ENCODE assay signal across 13 cellular contexts in genomic region chr3:8972614-8973013, GRCh38. TPM values are rescaled to one million over a fixed set of nuclear protein-coding genes. Genes with fewer than 3 reads are reported as not detected.
DNase-seq lines count a peak whose midpoint lies in the region; ATAC-seq and TF ChIP-seq lines count a peak whose summit lies in the region.
"Had no signal": no experiment of that assay in that cellular context is flagged by ENCODE, and none has a peak within 500 bp of the region (broad histone marks: within the 10 kb centered on the region; RNA-seq: fewer than 3 reads in every experiment).

No MANE protein-coding gene starts in this region.

- no peak overlapping the region for H3K4me3 ChIP-seq in Karpas-422 (ENCODE audit: low read length)
- no peak overlapping the region for H3K4me3 ChIP-seq in astrocyte of the spinal cord (ENCODE audit: low read depth, low read length)
- no peak overlapping the region for H3K4me3 ChIP-seq in naive thymus-derived CD4-positive, alpha-beta T cell (ENCODE audit: low read length)
- H3K4me3 ChIP-seq in Peyer's patch: no peak overlapping the region
- H3K4me3 ChIP-seq: coronary artery, SK-N-MC had no signal

- no peak overlapping the region for H3K4me3 Mint-ChIP-seq in activated CD4-positive, alpha-beta T cell treated with anti-CD3 and anti-CD28 coated beads for 36 hours
- no peak overlapping the region for H3K4me3 Mint-ChIP-seq in naive thymus-derived CD4-positive, alpha-beta T cell

- no peak overlapping the region for H3K9ac ChIP-seq in Karpas-422 (ENCODE audit: low read length)

- H4K20me1 ChIP-seq in Karpas-422 (ENCODE audit: insufficient read depth, low read depth, low read length): no peaks in the 10 kb centered on the region

- H3K27ac ChIP-seq in Karpas-422 (ENCODE audit: low read length) (no peak overlapping the region), Peyer's patch (no peak overlapping the region)
- no peak overlapping the region for H3K27ac ChIP-seq in naive thymus-derived CD4-positive, alpha-beta T cell (ENCODE audit: low read depth, low read length)
- H3K27ac ChIP-seq: coronary artery, SK-N-MC had no signal

- no peaks in the 10 kb centered on the region for H3K9me3 Mint-ChIP-seq in activated CD4-positive, alpha-beta T cell treated with anti-CD3 and anti-CD28 coated beads for 36 hours (ENCODE audit: low read depth)
- no peaks in the 10 kb centered on the region for H3K9me3 Mint-ChIP-seq in naive thymus-derived CD4-positive, alpha-beta T cell
- H3K9me3 Mint-ChIP-seq: IgD-negative memory B cell had no signal

- no peak for TF ChIP-seq POLR2A in Peyer's patch (IDR thresholded peaks at IDR 0.05)

- intact Hi-C loops in activated CD4-positive, alpha-beta T cell treated with anti-CD3 and anti-CD28 coated beads for 36 hours (cut with DNase I, micrococcal nuclease): no loop called here
- intact Hi-C loops in naive thymus-derived CD4-positive, alpha-beta T cell (cut with micrococcal nuclease): loop anchor here (2.0 to 5.0 kb wide), 3 partner anchors 275 to 1765 kb away; partner anchors contain the start of gene SRGAP3 (in 1 of the 2)

- H3K27me3 ChIP-seq in Karpas-422 (ENCODE audit: low read length) (no peaks in the 10 kb centered on the region), Peyer's patch (no peaks in the 10 kb centered on the region)
- H3K27me3 ChIP-seq in naive thymus-derived CD4-positive, alpha-beta T cell (ENCODE audit: control insufficient read depth in 2 of 2, insufficient read depth in 2 of 2, low read length in 2 of 2): no peaks in the 10 kb centered on the region

- H3K4me1 ChIP-seq in Karpas-422 (ENCODE audit: low read length) (peaks cover 19% of the 10 kb centered on the region), Peyer's patch (peaks cover 0 to 8% (median 0%) of the 10 kb centered on the region in 4 donors)
- H3K4me1 ChIP-seq in naive thymus-derived CD4-positive, alpha-beta T cell (ENCODE audit: control insufficient read depth in 2 of 2, insufficient read depth in 2 of 2, low read length in 2 of 2): no peaks in the 10 kb centered on the region

- H3K4me1 Mint-ChIP-seq in activated CD4-positive, alpha-beta T cell treated with anti-CD3 and anti-CD28 coated beads for 36 hours: peaks cover 2% of the 10 kb centered on the region
- H3K4me1 Mint-ChIP-seq in naive thymus-derived CD4-positive, alpha-beta T cell: peaks cover 0 to 5% (median 0%) of the 10 kb centered on the region in 7 donors

- no peaks in the 10 kb centered on the region for H3K9me3 ChIP-seq in Karpas-422 (ENCODE audit: low read length)
- no peaks in the 10 kb centered on the region for H3K9me3 ChIP-seq in naive thymus-derived CD4-positive, alpha-beta T cell (ENCODE audit: control insufficient read depth in 2 of 3, low read length in 3 of 3)
- no peaks in the 10 kb centered on the region for H3K9me3 ChIP-seq in Peyer's patch

- H3K4me2 ChIP-seq in Karpas-422 (ENCODE audit: low read depth, low read length, poor library complexity, severe bottlenecking): no peak overlapping the region

- CTCF ChIA-PET in activated CD4-positive, alpha-beta T cell treated with anti-CD3 and anti-CD28 coated beads for 36 hours (lab: Charles Lee): interaction anchor here (0.6 to 8.8 kb wide), 7 partner anchors 14 to 329 kb away, joined by 3 to 106 read pairs (median 4); no protein-coding TSS in a partner anchor
- CTCF ChIA-PET in naive thymus-derived CD4-positive, alpha-beta T cell (lab: Charles Lee): interaction anchor here (0.6 to 11.8 kb wide), 4 partner anchors 25 to 349 kb away, joined by 3 to 95 read pairs (median 4); no protein-coding TSS in a partner anchor

- no peaks in the 10 kb centered on the region for H3K36me3 Mint-ChIP-seq in activated CD4-positive, alpha-beta T cell treated with anti-CD3 and anti-CD28 coated beads for 36 hours (ENCODE audit: low read depth)
- no peaks in the 10 kb centered on the region for H3K36me3 Mint-ChIP-seq in naive thymus-derived CD4-positive, alpha-beta T cell
- H3K36me3 Mint-ChIP-seq: IgD-negative memory B cell had no signal

- H3K9me2 ChIP-seq in Karpas-422 (replicated peaks; ENCODE audit: insufficient read depth, low read length): no peaks in the 10 kb centered on the region

- DNase-seq in activated CD4-positive, alpha-beta T cell treated with anti-CD3 and anti-CD28 coated beads for 36 hours: no peak
- no peak for DNase-seq in activated CD4-positive, alpha-beta T cell treated with anti-CD3 and anti-CD28 coated beads, Interleukin-2, amount 50 U/mL, for 48 hours
- peak; percentile 67 for DNase-seq in Karpas-422
- peak; percentile 44 for DNase-seq in astrocyte of the spinal cord (ENCODE audit: low read depth, low spot score)
- DNase-seq in naive thymus-derived CD4-positive, alpha-beta T cell: no peak
- DNase-seq in stimulated activated CD4-positive, alpha-beta T cell treated with anti-CD3 and anti-CD28 coated beads, Interleukin-2, amount 100 ng/mL, for 24 hours: no peak
- no peak for DNase-seq in Peyer's patch
- DNase-seq: islet precursor cell, posterior cingulate gyrus had no signal

- peaks cover 4% of the 10 kb centered on the region for H3K27me3 Mint-ChIP-seq in activated CD4-positive, alpha-beta T cell treated with anti-CD3 and anti-CD28 coated beads for 36 hours
- H3K27me3 Mint-ChIP-seq in naive thymus-derived CD4-positive, alpha-beta T cell: peaks cover 5 to 23% (median 13%) of the 10 kb centered on the region in 5 donors

- POLR2A ChIA-PET in activated CD4-positive, alpha-beta T cell treated with anti-CD3 and anti-CD28 coated beads for 36 hours (lab: Charles Lee): interaction anchor here (0.6 kb wide), 1 partner anchor 182 kb away, joined by 7 read pairs; no protein-coding TSS in a partner anchor
- POLR2A ChIA-PET in naive thymus-derived CD4-positive, alpha-beta T cell (lab: Charles Lee): interaction anchor here (1.1 kb wide), 1 partner anchor 330 kb away, joined by 3 read pairs; no protein-coding TSS in a partner anchor

- no peaks in the 10 kb centered on the region for H3K36me3 ChIP-seq in Karpas-422 (ENCODE audit: insufficient read depth, low read length)
- H3K36me3 ChIP-seq in naive thymus-derived CD4-positive, alpha-beta T cell (ENCODE audit: control insufficient read depth in 2 of 3, insufficient read depth in 3 of 3, low read length in 3 of 3): no peaks in the 10 kb centered on the region
- H3K36me3 ChIP-seq in Peyer's patch: no peaks in the 10 kb centered on the region

- in situ Hi-C loops in astrocyte of the spinal cord (cut with HindIII; ENCODE audit: low sequenced_read_pairs): no loop called here

- TF ChIP-seq CTCF in astrocyte of the spinal cord (IDR thresholded peaks at IDR 0.05; ENCODE audit: low read depth, low read length) (no peak), Peyer's patch (IDR thresholded peaks at IDR 0.05) (no peak)

- no peak overlapping the region for H2AFZ ChIP-seq in Karpas-422 (ENCODE audit: low read length)

- H3K27ac Mint-ChIP-seq in activated CD4-positive, alpha-beta T cell treated with anti-CD3 and anti-CD28 coated beads for 36 hours: no peak overlapping the region
- peak overlapping the region in 1 of 9 donors; percentile 20 for H3K27ac Mint-ChIP-seq in naive thymus-derived CD4-positive, alpha-beta T cell

- peak; percentile 75 for ATAC-seq in activated CD4-positive, alpha-beta T cell treated with anti-CD3 and anti-CD28 coated beads for 36 hours
- ATAC-seq in naive thymus-derived CD4-positive, alpha-beta T cell: peak; percentile 38
- no peak for ATAC-seq in HG03135 (IDR thresholded peaks at IDR 0.05; ENCODE audit: unreplicated experiment)

- H3K79me2 ChIP-seq in Karpas-422 (ENCODE audit: low read length): no peaks in the 10 kb centered on the region

RNA-seq across cellular contexts. Expression of gene RAD18, which starts 9.3 kb away (rescaled TPM):
- total RNA-seq in activated CD4-positive, alpha-beta T cell treated with anti-CD3 and anti-CD28 coated beads for 36 hours: 10 to 100 TPM; 47.8 to 50.5 TPM
- total RNA-seq in Karpas-422 (2014; rRNA removed; shearing (Covaris generic); ENCODE audit: low replicate concordance): 23.9 and 48.2 TPM in 2 replicates
- 10 to 100 TPM in 4 of 5 experiments, 1 to 10 TPM in 1; 9.3 to 36.4 (median 18.2) TPM for total RNA-seq in naive thymus-derived CD4-positive, alpha-beta T cell
- polyA plus RNA-seq in naive thymus-derived CD4-positive, alpha-beta T cell: 10 to 100 TPM; 10.5 to 12.9 TPM
- 10 to 100 TPM in 2 of 4 donors, 1 to 10 TPM in 2; 6.5 to 26.4 (median 10.3) TPM for total RNA-seq in Peyer's patch

Comparison
In these comparisons a context has a peak if more than half of its experiments do, and no peak if none do; other contexts are left out.
1. DNase-seq: peak in Karpas-422 (single experiment) and astrocyte of the spinal cord (single experiment); none in activated CD4-positive, alpha-beta T cell treated with anti-CD3 and anti-CD28 coated beads for 36 hours (single experiment), activated CD4-positive, alpha-beta T cell treated with anti-CD3 and anti-CD28 coated beads, Interleukin-2, amount 50 U/mL, for 48 hours (0 of 2), naive thymus-derived CD4-positive, alpha-beta T cell (0 of 9), stimulated activated CD4-positive, alpha-beta T cell treated with anti-CD3 and anti-CD28 coated beads, Interleukin-2, amount 100 ng/mL, for 24 hours (0 of 2) and Peyer's patch (0 of 3).
2. intact Hi-C loops: an anchor here in naive thymus-derived CD4-positive, alpha-beta T cell (2.0 to 5.0 kb wide); none called in activated CD4-positive, alpha-beta T cell treated with anti-CD3 and anti-CD28 coated beads for 36 hours.